ENCODE assay signal across 8 cellular contexts in the genomic region with DNA sequence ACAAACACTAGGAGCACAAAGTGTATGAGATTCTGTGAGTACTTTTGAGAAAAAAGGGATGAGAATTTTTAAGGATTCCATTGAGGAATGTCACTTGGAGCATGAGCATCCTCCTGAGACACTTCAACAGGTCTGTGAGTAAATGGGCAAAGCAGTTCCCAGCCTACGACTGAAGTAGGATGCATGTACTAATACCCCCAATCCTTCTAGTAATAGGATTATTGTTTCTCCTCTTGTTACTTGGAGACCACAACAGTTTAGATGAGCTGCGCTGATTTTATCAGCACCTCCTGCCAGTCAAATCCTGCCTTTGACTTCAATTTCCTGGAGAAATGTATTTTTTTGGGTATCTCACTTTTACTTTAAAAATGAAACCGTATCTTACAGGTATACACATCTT. TPM values are rescaled to one million over a fixed set of nuclear protein-coding genes. Genes with fewer than 3 reads are reported as not detected.
DNase-seq lines count a peak whose midpoint lies in the region; ATAC-seq and TF ChIP-seq lines count a peak whose summit lies in the region.

No MANE protein-coding gene starts in this region.

- ATAC-seq in HG03457 (IDR thresholded peaks at IDR 0.05; ENCODE audit: unreplicated experiment) (no peak), GM18868 (IDR thresholded peaks at IDR 0.05; ENCODE audit: unreplicated experiment) (no peak)

- no peaks in the 10 kb centered on the region for H3K4me1 ChIP-seq in ectodermal cell (ENCODE audit: control insufficient read depth, insufficient read depth, low read length)
- peaks cover 10 to 17% of the 10 kb centered on the region in 2 experiments for H3K4me1 ChIP-seq in neutrophil (ENCODE audit: control insufficient read depth in 1 of 2, insufficient read depth in 1 of 2, low read depth in 1 of 2, low read length in 1 of 2)

- no TSS peak for BruUV-seq in Calu3 (replicated peaks; lab: Mats Ljungman, UMichigan)

- peaks cover 20% of the 10 kb centered on the region for H3K36me3 Mint-ChIP-seq in Calu3 (ENCODE audit: insufficient read depth, unreplicated experiment)

- intact Hi-C loops in Calu3 (cut with micrococcal nuclease; ENCODE audit: unreplicated experiment), result no loop called here

- H3K4me3 Mint-ChIP-seq in Calu3 (ENCODE audit: low read depth, unreplicated experiment), result peak overlapping the region; percentile 91

- no peaks in the 10 kb centered on the region for H3K27me3 ChIP-seq in ectodermal cell (ENCODE audit: control insufficient read depth, insufficient read depth, low read length, poor library complexity, severe bottlenecking)
- H3K27me3 ChIP-seq in neutrophil, result no peaks in the 10 kb centered on the region

- WGBS in ectodermal cell, 2 experiments, result 63 to 67% methylated on average over 3 of the region's 3 CpGs

- H3K9me3 ChIP-seq in ectodermal cell (ENCODE audit: control insufficient read depth, low read length) (no peaks in the 10 kb centered on the region), neutrophil (no peaks in the 10 kb centered on the region)

- DNase-seq in Calu3, result no peak
- DNase-seq in NCI-H82 (lab: John Stamatoyannopoulos, UW), result peak; percentile 93
- no peak for DNase-seq in activated CD4-positive, CD25-positive, alpha-beta regulatory T cell treated with anti-CD3 and anti-CD28 coated beads, Interleukin-2, amount 50 U/mL, for 72 hours
- DNase-seq in caudate nucleus (lab: John Stamatoyannopoulos, UW), result no peak

- no peaks in the 10 kb centered on the region for H3K4me1 Mint-ChIP-seq in Calu3 (ENCODE audit: low read depth, unreplicated experiment)

- no peaks in the 10 kb centered on the region for H3K36me3 ChIP-seq in ectodermal cell (ENCODE audit: control insufficient read depth, insufficient read depth, low read length)
- H3K36me3 ChIP-seq in neutrophil, result no peaks in the 10 kb centered on the region

- CTCF ChIA-PET in Calu3 (lab: Charles Lee), result no interaction called here

- H3K9me3 Mint-ChIP-seq in Calu3 (ENCODE audit: low read depth, unreplicated experiment), result no peaks in the 10 kb centered on the region

- H3K27me3 Mint-ChIP-seq in Calu3 (ENCODE audit: unreplicated experiment), result no peaks in the 10 kb centered on the region

- TF ChIP-seq CTCF in Calu3 (IDR thresholded peaks at IDR 0.05; ENCODE audit: unreplicated experiment), result no peak
- no peak for TF ChIP-seq CTCF in neutrophil (IDR thresholded peaks at IDR 0.05)

- H3K4me3 ChIP-seq in ectodermal cell (ENCODE audit: insufficient read depth, low read depth, low read length), result peak overlapping the region; percentile 89
- H3K4me3 ChIP-seq in neutrophil (ENCODE audit: low read depth in 1 of 2, low read length in 1 of 2), result peak overlapping the region; percentile 69 to 82

- H3K27ac ChIP-seq in ectodermal cell (ENCODE audit: insufficient read depth, low read depth, low read length, poor library complexity, severe bottlenecking), result no peak overlapping the region
- no peak overlapping the region for H3K27ac ChIP-seq in neutrophil
- H3K27ac ChIP-seq in caudate nucleus (ENCODE audit: low read depth, low read length), result no peak overlapping the region

- H3K27ac Mint-ChIP-seq in Calu3 (ENCODE audit: unreplicated experiment), result no peak overlapping the region

RNA-seq across cellular contexts. Expression of a gene that starts 0.8 kb away (rescaled TPM):
- total RNA-seq in Calu3 (2022), result 9.4 and 13.0 TPM in 2 replicates
- polyA plus RNA-seq in ectodermal cell (2013, experiment 1 of 4), result 20.8 TPM
- polyA plus RNA-seq in ectodermal cell (2013, experiment 2 of 4), result 24.4 TPM
- 19.0 TPM for polyA plus RNA-seq in ectodermal cell (2013, experiment 3 of 4)
- 20.1 TPM for polyA plus RNA-seq in ectodermal cell (2013, experiment 4 of 4)

RNA-seq across cellular contexts. Expression of a gene that starts 21.0 kb away (rescaled TPM):
- total RNA-seq in Calu3 (2022), result 30.9 and 37.2 TPM in 2 replicates
- polyA plus RNA-seq in ectodermal cell (2013, experiment 1 of 4), result 21.5 TPM
- polyA plus RNA-seq in ectodermal cell (2013, experiment 2 of 4), result 22.0 TPM
- 16.8 TPM for polyA plus RNA-seq in ectodermal cell (2013, experiment 3 of 4)
- 25.3 TPM for polyA plus RNA-seq in ectodermal cell (2013, experiment 4 of 4)
